Comparison of ENCODE assay signal across 21 cellular contexts in genomic region chr17:46028374-46028773, GRCh38. TPM values are rescaled to one million over a fixed set of nuclear protein-coding genes. Genes with fewer than 3 reads are reported as not detected.
A peak's percentile ranks its signal among the peaks of the same experiment; 100 is the strongest.
DNase-seq lines count a peak whose midpoint lies in the region; ATAC-seq and TF ChIP-seq lines count a peak whose summit lies in the region.
"Had no signal": no experiment of that assay in that cellular context is flagged by ENCODE, and none has a peak within 500 bp of the region (broad histone marks: within the 10 kb centered on the region; RNA-seq: fewer than 3 reads in every experiment).

No MANE protein-coding gene starts in this region.

- no peak overlapping the region for H3K4me3 ChIP-seq in BLaER1
- no peak overlapping the region for H3K4me3 ChIP-seq in CD4-positive, alpha-beta memory T cell (ENCODE audit: low read length in 2 of 2)
- H3K4me3 ChIP-seq: adrenal gland, skin epidermis, thyroid gland had no signal

- peaks cover 0 to 3% (median 0%) of the 10 kb centered on the region in 8 donors for H3K9me3 Mint-ChIP-seq in CD4-positive, alpha-beta memory T cell
- H3K9me3 Mint-ChIP-seq in WTC11 = no peaks in the 10 kb centered on the region
- no peaks in the 10 kb centered on the region for H3K9me3 Mint-ChIP-seq in nephron progenitor cell
- H3K9me3 Mint-ChIP-seq: activated CD4-positive, alpha-beta memory T cell treated with anti-CD3 and anti-CD28 coated beads, Interleukin-2, amount 10 ng/mL, durations not matched to agents 7 days and 5 days had no signal

- H3K4me3 Mint-ChIP-seq in CD4-positive, alpha-beta memory T cell = no peak overlapping the region
- H3K4me3 Mint-ChIP-seq in WTC11 (no peak overlapping the region), nephron progenitor cell (no peak overlapping the region)
- H3K4me3 Mint-ChIP-seq: activated CD4-positive, alpha-beta memory T cell treated with anti-CD3 and anti-CD28 coated beads, Interleukin-2, amount 10 ng/mL, durations not matched to agents 7 days and 5 days had no signal

- no peak for ATAC-seq in WTC11
- ATAC-seq: left cardiac atrium had no signal

- H3K9me3 ChIP-seq in BLaER1 = no peaks in the 10 kb centered on the region
- no peaks in the 10 kb centered on the region for H3K9me3 ChIP-seq in CD4-positive, alpha-beta memory T cell (ENCODE audit: control insufficient read depth in 1 of 2, low read length in 2 of 2)
- H3K9me3 ChIP-seq: adrenal gland, thyroid gland had no signal

- peaks cover 47% of the 10 kb centered on the region for H3K36me3 ChIP-seq in BLaER1
- peaks cover 48% of the 10 kb centered on the region for H3K36me3 ChIP-seq in CD4-positive, alpha-beta memory T cell (ENCODE audit: insufficient read depth, low read length)

- peaks cover 68% of the 10 kb centered on the region for H3K4me1 ChIP-seq in BLaER1
- H3K4me1 ChIP-seq in CD4-positive, alpha-beta memory T cell (ENCODE audit: insufficient read depth, low read length) = peaks cover 9% of the 10 kb centered on the region

- intact Hi-C loops in CD4-positive, alpha-beta memory T cell (cut with micrococcal nuclease) = no loop called here

- peaks cover 5 to 18% (median 14%) of the 10 kb centered on the region in 4 donors for H3K4me1 Mint-ChIP-seq in CD4-positive, alpha-beta memory T cell
- H3K4me1 Mint-ChIP-seq in WTC11 (peaks cover 28% of the 10 kb centered on the region), nephron progenitor cell (peaks cover 35% of the 10 kb centered on the region)

- POLR2A ChIA-PET in CD4-positive, alpha-beta memory T cell (lab: Charles Lee; ENCODE audit: partially characterized antibody) = interaction anchor here (0.7 kb wide), 1 partner anchor 16 kb away, joined by 3 read pairs; no protein-coding TSS in a partner anchor
- POLR2A ChIA-PET in WTC11 (lab: Charles Lee) = no interaction called here

- H3K27ac ChIP-seq in BLaER1 = 0 out of 2 replicates have a peak overlapping the region, but pooled peaks have one; percentile 80
- H3K27ac ChIP-seq in CD4-positive, alpha-beta memory T cell (ENCODE audit: low read depth, low read length) = no peak overlapping the region
- H3K27ac ChIP-seq: thyroid gland had no signal

- H3K27me3 Mint-ChIP-seq in CD4-positive, alpha-beta memory T cell = no peaks in the 10 kb centered on the region
- H3K27me3 Mint-ChIP-seq in WTC11 (ENCODE audit: low read depth) (no peaks in the 10 kb centered on the region), nephron progenitor cell (ENCODE audit: low read depth, poor library complexity) (no peaks in the 10 kb centered on the region)
- H3K27me3 Mint-ChIP-seq: activated CD4-positive, alpha-beta memory T cell treated with anti-CD3 and anti-CD28 coated beads, Interleukin-2, amount 10 ng/mL, durations not matched to agents 7 days and 5 days had no signal

- no peaks in the 10 kb centered on the region for H3K27me3 ChIP-seq in BLaER1
- H3K27me3 ChIP-seq in CD4-positive, alpha-beta memory T cell (ENCODE audit: insufficient read depth, low read length) = no peaks in the 10 kb centered on the region
- H3K27me3 ChIP-seq: adrenal gland, thyroid gland had no signal

- H4K20me1 ChIP-seq in BLaER1 = peaks cover 83% of the 10 kb centered on the region

- H3K36me3 Mint-ChIP-seq in CD4-positive, alpha-beta memory T cell = peaks cover 30 to 61% of the 10 kb centered on the region in 2 donors
- H3K36me3 Mint-ChIP-seq in WTC11 = peaks cover 42% of the 10 kb centered on the region
- H3K36me3 Mint-ChIP-seq in nephron progenitor cell (ENCODE audit: low read depth) = peaks cover 55% of the 10 kb centered on the region

- DNase-seq in CD4-positive, alpha-beta memory T cell = no peak
- DNase-seq in WTC11 (ENCODE audit: low spot score) = no peak
- DNase-seq in nephron progenitor cell = no peak
- no peak for DNase-seq in NCI-H2029 (lab: John Stamatoyannopoulos, UW)
- no peak for DNase-seq in stimulated activated CD4-positive, alpha-beta T cell treated with anti-CD3 and anti-CD28 coated beads, Interleukin-1b, Interleukin-23, amount 100 ng/mL, for 48 hours
- no peak for DNase-seq in DMS 273 (lab: John Stamatoyannopoulos, UW; ENCODE audit: unreplicated experiment)
- DNase-seq: activated CD4-positive, alpha-beta memory T cell treated with anti-CD3 and anti-CD28 coated beads, Interleukin-2, amount 10 ng/mL, durations not matched to agents 7 days and 5 days; AML-193; foreskin fibroblast; GOT3; left cardiac atrium; NCI-H1436; RPMI8226; stimulated activated CD4-positive, alpha-beta T cell treated with anti-CD3 and anti-CD28 coated beads, Interleukin-4, amount 100 ng/mL, for 4 hours; stimulated activated CD8-positive, alpha-beta memory T cell treated with anti-CD3 and anti-CD28 coated beads, Interleukin-4, amount 100 ng/mL, for 48 hours; thyroid gland had no signal

- TF ChIP-seq CTCF in WTC11 (IDR thresholded peaks at IDR 0.05) = no peak
- TF ChIP-seq CTCF in nephron progenitor cell (IDR thresholded peaks at IDR 0.05) = no peak

- H3K4me2 ChIP-seq in BLaER1 = peak overlapping the region; percentile 78; the same call in 1 of the 2 replicates

- H3K9ac ChIP-seq in BLaER1 = no peak overlapping the region

- CTCF ChIA-PET in CD4-positive, alpha-beta memory T cell (lab: Charles Lee; ENCODE audit: partially characterized antibody) = interaction anchor here (1.0 to 1.2 kb wide), 2 partner anchors 26 to 117 kb away, joined by 4 read pairs; no protein-coding TSS in a partner anchor
- CTCF ChIA-PET in WTC11 (lab: Charles Lee) = interaction anchor here (2.0 kb wide), 1 partner anchor 16 kb away, joined by 9 read pairs; no protein-coding TSS in a partner anchor

- H3K27ac Mint-ChIP-seq in CD4-positive, alpha-beta memory T cell = peak overlapping the region in 5 of 7 donors; percentile 38 to 86 (median 60)
- H3K27ac Mint-ChIP-seq in WTC11 (peak overlapping the region; percentile 82; the same call in 1 of the 2 replicates), nephron progenitor cell (peak overlapping the region; percentile 40)
- H3K27ac Mint-ChIP-seq: activated CD4-positive, alpha-beta memory T cell treated with anti-CD3 and anti-CD28 coated beads, Interleukin-2, amount 10 ng/mL, durations not matched to agents 7 days and 5 days had no signal

TF ChIP-seq in WTC11, 78 proteins besides CTCF, POLR2A, EP300 and RAD21:
- TF ChIP-seq KAT7 (CRISPR knock-in tag; IDR thresholded peaks at IDR 0.05; ENCODE audit: borderline replicate concordance) (no peak), ZNF671 (CRISPR knock-in tag; IDR thresholded peaks at IDR 0.05) (no peak)

RNA-seq across cellular contexts. Expression of gene STH, which starts 29.3 kb away (rescaled TPM):
- total RNA-seq in CD4-positive, alpha-beta memory T cell = not detected
- not detected for polyA plus RNA-seq in CD4-positive, alpha-beta memory T cell
- total RNA-seq in WTC11 (2021) = not detected in 3 replicates
- total RNA-seq: activated CD4-positive, alpha-beta memory T cell treated with anti-CD3 and anti-CD28 coated beads, Interleukin-2, amount 10 ng/mL, durations not matched to agents 7 days and 5 days; adrenal gland; endothelial cell of umbilical vein; left cardiac atrium; mononuclear cell; thyroid gland had no signal
- polyA plus RNA-seq: adrenal gland, endothelial cell of umbilical vein had no signal
